24 cellular contexts compared by ENCODE assay signal in the genomic region with DNA sequence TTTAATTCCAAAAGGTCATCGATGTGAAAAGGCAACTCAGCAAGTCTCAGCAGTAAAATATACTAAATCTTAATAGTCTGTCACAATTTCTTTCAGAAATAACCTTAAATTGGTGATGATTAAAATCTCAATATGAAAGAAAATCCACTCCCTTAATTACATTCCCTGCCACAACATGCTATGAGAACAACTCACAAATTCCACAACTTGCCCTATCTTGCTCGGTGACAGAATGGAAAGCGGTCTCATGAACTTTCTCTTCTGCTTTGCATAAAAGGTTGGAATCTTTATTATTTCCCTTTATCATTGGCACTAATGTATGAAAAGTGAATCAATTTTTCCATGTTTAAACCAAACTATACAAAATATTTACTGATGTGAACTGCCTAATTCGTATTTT.
"Had no signal": no experiment of that assay in that cellular context is flagged by ENCODE, and none has a peak within 500 bp of the region (broad histone marks: within the 10 kb centered on the region; RNA-seq: fewer than 3 reads in every experiment).

No MANE protein-coding gene starts in this region.

- H3K27ac Mint-ChIP-seq: activated CD8-positive, alpha-beta T cell treated with anti-CD3 and anti-CD28 coated beads, Interleukin-2, amount 10 ng/mL, durations not matched to agents 7 days and 5 days; activated naive CD8-positive, alpha-beta T cell treated with anti-CD3 and anti-CD28 coated beads, Interleukin-2, amount 10 ng/mL, durations not matched to agents 7 days and 5 days; T-helper 17 cell; WTC11 had no signal

- H3K27me3 ChIP-seq: adrenal gland, ascending aorta, body of pancreas, cardiac muscle cell had no signal

- H3K4me1 ChIP-seq: adrenal gland, ascending aorta, body of pancreas had no signal

- H3K9me3 Mint-ChIP-seq: activated naive CD8-positive, alpha-beta T cell treated with anti-CD3 and anti-CD28 coated beads, Interleukin-2, amount 10 ng/mL, durations not matched to agents 7 days and 5 days; WTC11 had no signal

- H3K4me3 Mint-ChIP-seq: activated CD8-positive, alpha-beta T cell treated with anti-CD3 and anti-CD28 coated beads, Interleukin-2, amount 10 ng/mL, durations not matched to agents 7 days and 5 days; activated naive CD8-positive, alpha-beta T cell treated with anti-CD3 and anti-CD28 coated beads, Interleukin-2, amount 10 ng/mL, durations not matched to agents 7 days and 5 days; T-helper 17 cell; WTC11 had no signal

- H3K27me3 Mint-ChIP-seq: activated naive CD8-positive, alpha-beta T cell treated with anti-CD3 and anti-CD28 coated beads, Interleukin-2, amount 10 ng/mL, durations not matched to agents 7 days and 5 days had no signal

- H3K36me3 Mint-ChIP-seq: activated naive CD8-positive, alpha-beta T cell treated with anti-CD3 and anti-CD28 coated beads, Interleukin-2, amount 10 ng/mL, durations not matched to agents 7 days and 5 days; WTC11 had no signal

- H3K4me3 ChIP-seq: adrenal gland, ascending aorta, body of pancreas, cardiac muscle cell had no signal

- DNase-seq: activated CD4-positive, alpha-beta T cell treated with anti-CD3 and anti-CD28 coated beads for 48 hours; activated CD4-positive, alpha-beta T cell treated with anti-CD3 and anti-CD28 coated beads, Interleukin-2, amount 50 U/mL, for 4 hours; activated CD4-positive, CD25-positive, alpha-beta regulatory T cell treated with anti-CD3 and anti-CD28 coated beads, Interleukin-2, amount 50 U/mL, for 72 hours; activated CD8-positive, alpha-beta memory T cell treated with anti-CD3 and anti-CD28 coated beads, Interleukin-2, amount 50 U/mL, for 48 hours; activated CD8-positive, alpha-beta T cell treated with anti-CD3 and anti-CD28 coated beads, Interleukin-2, amount 10 ng/mL, durations not matched to agents 7 days and 5 days; activated naive CD4-positive, alpha-beta T cell treated with anti-CD3 and anti-CD28 coated beads, Interleukin-2, amount 50 U/mL, for 16 hours; activated naive CD8-positive, alpha-beta T cell treated with anti-CD3 and anti-CD28 coated beads, Interleukin-2, amount 10 ng/mL, durations not matched to agents 7 days and 5 days; activated T-cell treated with anti-CD3 and anti-CD28 coated beads, Interleukin-2, amount 50 U/mL, for 1 hour; adrenal gland; body of pancreas; MM.1S; NCI-H1105 treated with DMSO at 0.1 percent for 48 hours; NCI-H1436 treated with DMSO at 0.1 percent for 48 hours; NCI-H187; NCI-H2081; NCI-H446; NCI-H524; PC-3; SIG-M5; T-helper 17 cell; T-helper 9 cell had no signal

- H3K36me3 ChIP-seq: adrenal gland, ascending aorta, cardiac muscle cell had no signal

- H3K4me1 Mint-ChIP-seq: activated naive CD8-positive, alpha-beta T cell treated with anti-CD3 and anti-CD28 coated beads, Interleukin-2, amount 10 ng/mL, durations not matched to agents 7 days and 5 days; WTC11 had no signal

- H3K9me3 ChIP-seq: adrenal gland, ascending aorta, body of pancreas had no signal

- H3K27ac ChIP-seq: adrenal gland, ascending aorta, body of pancreas, cardiac muscle cell had no signal

- ATAC-seq: activated CD8-positive, alpha-beta T cell treated with anti-CD3 and anti-CD28 coated beads, Interleukin-2, amount 10 ng/mL, durations not matched to agents 7 days and 5 days; body of pancreas; PC-3; T-helper 17 cell; WTC11 had no signal
